12 cellular contexts compared by ENCODE assay signal in genomic region chr6:4369616-4370015, GRCh38.
DNase-seq lines count a peak whose midpoint lies in the region; ATAC-seq and TF ChIP-seq lines count a peak whose summit lies in the region.
"Had no signal": no experiment of that assay in that cellular context is flagged by ENCODE, and none has a peak within 500 bp of the region (broad histone marks: within the 10 kb centered on the region; RNA-seq: fewer than 3 reads in every experiment).

No MANE protein-coding gene starts in this region.

- no peaks in the 10 kb centered on the region for H3K4me1 ChIP-seq in smooth muscle cell (ENCODE audit: low read depth)

- H2AFZ ChIP-seq in smooth muscle cell (ENCODE audit: low read depth), result no peak overlapping the region

- peak overlapping the region; percentile 47 for H3K4me2 ChIP-seq in smooth muscle cell

- peaks cover 8% of the 10 kb centered on the region for H3F3A ChIP-seq in smooth muscle cell (ENCODE audit: low read depth)

- no peaks in the 10 kb centered on the region for H3K9me3 ChIP-seq in smooth muscle cell (replicated peaks; ENCODE audit: low read depth)

- H3K27ac ChIP-seq in smooth muscle cell (ENCODE audit: low read depth), result peak overlapping the region; percentile 83

- DNase-seq in NOMO-1 treated with DMSO at 0.1 percent for 48 hours (lab: John Stamatoyannopoulos, UW; ENCODE audit: unreplicated experiment), result peak; percentile 17
- DNase-seq in NOMO-1 treated with dmso at 0.1 percent for 144 hours (lab: John Stamatoyannopoulos, UW; ENCODE audit: unreplicated experiment), result no peak
- peak; percentile 35 for DNase-seq in T1000 (lab: John Stamatoyannopoulos, UW)
- DNase-seq in fibroblast of the conjunctiva (ENCODE audit: low read depth), result peak; percentile 35
- no peak for DNase-seq in smooth muscle cell (lab: John Stamatoyannopoulos, UW; ENCODE audit: unreplicated experiment)
- DNase-seq in activated effector memory CD4-positive, alpha-beta T cell treated with anti-CD3 and anti-CD28 coated beads, Interleukin-2, amount 50 U/mL, for 16 hours, result no peak
- no peak for DNase-seq in left lobe of liver (ENCODE audit: low spot score)
- DNase-seq: activated CD4-positive, alpha-beta T cell treated with anti-CD3 and anti-CD28 coated beads for 1 hour; naive thymus-derived CD4-positive, alpha-beta T cell; stimulated activated CD4-positive, alpha-beta T cell treated with anti-CD3 and anti-CD28 coated beads, Interleukin-12 subunit alpha, Interleukin-12 subunit beta, amount 100 ng/mL, for 4 hours had no signal

- TF ChIP-seq CTCF in smooth muscle cell (IDR thresholded peaks at IDR 0.05; ENCODE audit: borderline replicate concordance, insufficient read depth, poor library complexity, severe bottlenecking), result no peak

- no peak overlapping the region for H3K9ac ChIP-seq in smooth muscle cell (ENCODE audit: low read depth)

- no peak for ATAC-seq in left lobe of liver
- no peak for ATAC-seq in HG02642 (IDR thresholded peaks at IDR 0.05; ENCODE audit: poor library complexity, unreplicated experiment)
- ATAC-seq: HepG2; naive thymus-derived CD4-positive, alpha-beta T cell had no signal

- H3K36me3 ChIP-seq in smooth muscle cell (ENCODE audit: low read depth), result no peaks in the 10 kb centered on the region

- H3K4me3 ChIP-seq in smooth muscle cell, result no peak overlapping the region

- no peaks in the 10 kb centered on the region for H3K27me3 ChIP-seq in smooth muscle cell (ENCODE audit: low read depth)

- WGBS in smooth muscle cell (ENCODE audit: low lambda C conversion rate), result 56% methylated on average over 4 of the region's 4 CpGs

- H4K20me1 ChIP-seq in smooth muscle cell (ENCODE audit: low read depth), result no peaks in the 10 kb centered on the region

- H3K79me2 ChIP-seq in smooth muscle cell (ENCODE audit: low read depth), result no peaks in the 10 kb centered on the region

Comparison
In these comparisons a context has a peak if more than half of its experiments do, and no peak if none do; other contexts are left out.
1. DNase-seq: peak in NOMO-1 treated with DMSO at 0.1 percent for 48 hours (single experiment), T1000 (single experiment) and fibroblast of the conjunctiva (single experiment); none in NOMO-1 treated with dmso at 0.1 percent for 144 hours (single experiment), smooth muscle cell (single experiment), activated effector memory CD4-positive, alpha-beta T cell treated with anti-CD3 and anti-CD28 coated beads, Interleukin-2, amount 50 U/mL, for 16 hours (single experiment) and left lobe of liver (single experiment).